Comparison of ENCODE assay signal across 8 cellular contexts in genomic region chr20:49283703-49284625, GRCh38. TPM values are rescaled to one million over a fixed set of nuclear protein-coding genes. Genes with fewer than 3 reads are reported as not detected.
DNase-seq lines count a peak whose midpoint lies in the region; TF ChIP-seq lines count a peak whose summit lies in the region.

No MANE protein-coding gene starts in this region.

- H3K27ac Mint-ChIP-seq in Calu3 (ENCODE audit: unreplicated experiment): peak overlapping the region; percentile 95
- H3K27ac Mint-ChIP-seq in activated naive CD8-positive, alpha-beta T cell treated with anti-CD3 and anti-CD28 coated beads for 36 hours: peak overlapping the region; percentile 100

- H3K4me1 ChIP-seq in HUES6 (ENCODE audit: control insufficient read depth, insufficient read depth, low read length) (peaks cover 39% of the 10 kb centered on the region), muscle layer of duodenum (ENCODE audit: control insufficient read depth in 1 of 2, insufficient read depth in 2 of 2, low read length in 2 of 2) (peaks cover 15 to 28% of the 10 kb centered on the region in 2 donors), suprapubic skin (peaks cover 41% of the 10 kb centered on the region)

- WGBS in suprapubic skin: 97% methylated on average over 3 of the region's 3 CpGs

- no peak for TF ChIP-seq EP300 in suprapubic skin (IDR thresholded peaks at IDR 0.05)

- peak overlapping the region; percentile 94 for H3K9ac ChIP-seq in HUES6 (ENCODE audit: low read length)

- H3K36me3 Mint-ChIP-seq in Calu3 (ENCODE audit: insufficient read depth, unreplicated experiment): peaks cover 100% of the 10 kb centered on the region
- peaks cover 100% of the 10 kb centered on the region for H3K36me3 Mint-ChIP-seq in activated naive CD8-positive, alpha-beta T cell treated with anti-CD3 and anti-CD28 coated beads for 36 hours

- peak overlapping the region; percentile 33; the same call in 1 of the 2 replicates for H3K27ac ChIP-seq in HUES6 (ENCODE audit: low read depth, low read length)
- no peak overlapping the region for H3K27ac ChIP-seq in muscle layer of duodenum (ENCODE audit: low read length)
- H3K27ac ChIP-seq in suprapubic skin: no peak overlapping the region

- peaks cover 88% of the 10 kb centered on the region for H3K4me1 Mint-ChIP-seq in Calu3 (ENCODE audit: low read depth, unreplicated experiment)
- H3K4me1 Mint-ChIP-seq in activated naive CD8-positive, alpha-beta T cell treated with anti-CD3 and anti-CD28 coated beads for 36 hours: peaks cover 87% of the 10 kb centered on the region

- CTCF ChIA-PET in Calu3 (lab: Charles Lee): no interaction called here

- peak overlapping the region; percentile 82 for H3K4me3 Mint-ChIP-seq in Calu3 (ENCODE audit: low read depth, unreplicated experiment)
- peak overlapping the region; percentile 100 for H3K4me3 Mint-ChIP-seq in activated naive CD8-positive, alpha-beta T cell treated with anti-CD3 and anti-CD28 coated beads for 36 hours

- peaks cover 45% of the 10 kb centered on the region for H3K9me3 Mint-ChIP-seq in Calu3 (ENCODE audit: low read depth, unreplicated experiment)
- peaks cover 61% of the 10 kb centered on the region for H3K9me3 Mint-ChIP-seq in activated naive CD8-positive, alpha-beta T cell treated with anti-CD3 and anti-CD28 coated beads for 36 hours

- H3K9me3 ChIP-seq in HUES6 (ENCODE audit: control insufficient read depth, insufficient read depth, low read depth, low read length): no peaks in the 10 kb centered on the region
- H3K9me3 ChIP-seq in muscle layer of duodenum (ENCODE audit: control insufficient read depth in 1 of 2, low read length in 2 of 2): peaks cover 27 to 44% of the 10 kb centered on the region in 2 donors
- peaks cover 14% of the 10 kb centered on the region for H3K9me3 ChIP-seq in suprapubic skin

- no peaks in the 10 kb centered on the region for H3K27me3 ChIP-seq in HUES6 (ENCODE audit: control insufficient read depth, insufficient read depth, low read length)
- no peaks in the 10 kb centered on the region for H3K27me3 ChIP-seq in muscle layer of duodenum (ENCODE audit: low read depth, low read length)
- H3K27me3 ChIP-seq in suprapubic skin: no peaks in the 10 kb centered on the region

- H3K27me3 Mint-ChIP-seq in Calu3 (ENCODE audit: unreplicated experiment): peaks cover 29% of the 10 kb centered on the region
- peaks cover 61% of the 10 kb centered on the region for H3K27me3 Mint-ChIP-seq in activated naive CD8-positive, alpha-beta T cell treated with anti-CD3 and anti-CD28 coated beads for 36 hours

- H3K4me3 ChIP-seq in HUES6 (ENCODE audit: low read depth, low read length) (peak overlapping the region; percentile 77), muscle layer of duodenum (ENCODE audit: low read depth in 1 of 2, low read length in 2 of 2) (peak overlapping the region; percentile 8 to 24), suprapubic skin (no peak overlapping the region)

- intact Hi-C loops in Calu3 (cut with micrococcal nuclease; ENCODE audit: unreplicated experiment) (no loop called here), posterior vena cava (cut with DNase I) (no loop called here)

- TF ChIP-seq POLR2A in suprapubic skin (IDR thresholded peaks at IDR 0.05): no peak

- no TSS peak for BruUV-seq in Calu3 (replicated peaks; lab: Mats Ljungman, UMichigan)

- DNase-seq in Calu3: no peak
- no peak for DNase-seq in activated naive CD8-positive, alpha-beta T cell treated with anti-CD3 and anti-CD28 coated beads for 36 hours
- DNase-seq in suprapubic skin (ENCODE audit: low spot score in 2 of 2): no peak
- DNase-seq in cortex of kidney (lab: John Stamatoyannopoulos, UW): no peak
- no peak for DNase-seq in NCI-H2227 treated with DMSO at 0.1 percent for 48 hours (lab: John Stamatoyannopoulos, UW)
- no peak for DNase-seq in posterior vena cava (ENCODE audit: low spot score)

- TF ChIP-seq CTCF in Calu3 (IDR thresholded peaks at IDR 0.05; ENCODE audit: unreplicated experiment): no peak
- TF ChIP-seq CTCF in suprapubic skin (IDR thresholded peaks at IDR 0.05): no peak

- H3K36me3 ChIP-seq in HUES6 (ENCODE audit: control insufficient read depth, insufficient read depth, low read length): peaks cover 99% of the 10 kb centered on the region
- H3K36me3 ChIP-seq in muscle layer of duodenum (ENCODE audit: control insufficient read depth in 1 of 2, insufficient read depth in 2 of 2, low read length in 2 of 2): peaks cover 89 to 92% of the 10 kb centered on the region in 2 donors
- peaks cover 95% of the 10 kb centered on the region for H3K36me3 ChIP-seq in suprapubic skin

RNA-seq across cellular contexts. Expression of gene ZNFX1, which starts 6.1 kb away (rescaled TPM):
- total RNA-seq in Calu3 (2022) (94.1 and 156 TPM in 2 replicates), suprapubic skin (10 to 100 TPM; 25.9 to 36.1 (median 33.2) TPM), posterior vena cava (10 to 100 TPM; 40.0 to 52.6 TPM)
- 10 to 100 TPM; 45.8 to 48.0 TPM for total RNA-seq in activated naive CD8-positive, alpha-beta T cell treated with anti-CD3 and anti-CD28 coated beads for 36 hours
